18 cellular contexts compared by ENCODE assay signal in the genomic region with DNA sequence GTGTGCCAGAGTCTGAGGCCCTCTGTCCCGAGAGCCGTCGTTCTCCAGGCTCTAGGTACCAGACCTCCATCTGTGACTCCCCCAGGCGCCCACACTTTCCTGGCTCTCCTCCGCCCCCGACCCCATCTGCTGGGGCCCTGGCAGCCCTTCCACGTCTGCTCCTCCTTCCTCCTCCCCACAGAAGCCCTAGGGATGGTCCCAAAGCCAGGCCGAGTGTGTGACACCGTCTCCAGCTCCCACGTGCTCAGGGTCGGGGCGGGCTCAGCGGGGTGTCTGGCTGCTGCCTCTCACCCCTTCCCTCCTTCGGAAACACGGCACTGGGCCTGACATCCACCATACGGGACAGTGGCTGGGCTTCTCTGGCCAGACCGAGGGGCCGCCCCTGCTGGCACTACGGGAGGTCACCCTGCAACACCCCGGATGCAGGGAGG. TPM values are rescaled to one million over a fixed set of nuclear protein-coding genes. Genes with fewer than 3 reads are reported as not detected.
DNase-seq lines count a peak whose midpoint lies in the region; ATAC-seq and TF ChIP-seq lines count a peak whose summit lies in the region.
"Had no signal": no experiment of that assay in that cellular context is flagged by ENCODE, and none has a peak within 500 bp of the region (broad histone marks: within the 10 kb centered on the region; RNA-seq: fewer than 3 reads in every experiment).

No MANE protein-coding gene starts in this region.

- H3K36me3 ChIP-seq in heart right ventricle (no peaks in the 10 kb centered on the region), duodenal mucosa (ENCODE audit: control insufficient read depth in 1 of 2, insufficient read depth in 2 of 2, low read length in 2 of 2) (no peaks in the 10 kb centered on the region), lower lobe of right lung (no peaks in the 10 kb centered on the region), aorta (ENCODE audit: control insufficient read depth in 1 of 2, insufficient read depth in 2 of 2, low read length in 1 of 2) (no peaks in the 10 kb centered on the region)

- WGBS in heart right ventricle, 2 donors = 71 to 77% methylated on average over 20 of the region's 20 CpGs
- 66 to 78% methylated on average over 19 to 20 of the region's 20 CpGs for WGBS in aorta, 2 donors

- no peak for TF ChIP-seq CTCF in heart right ventricle (IDR thresholded peaks at IDR 0.05)
- TF ChIP-seq CTCF in lower lobe of right lung (IDR thresholded peaks at IDR 0.05) = no peak

- H3K9me3 ChIP-seq in heart right ventricle = no peaks in the 10 kb centered on the region
- H3K9me3 ChIP-seq in duodenal mucosa (ENCODE audit: control insufficient read depth in 1 of 2, low read length in 2 of 2) = no peaks in the 10 kb centered on the region
- no peaks in the 10 kb centered on the region for H3K9me3 ChIP-seq in lower lobe of right lung
- no peaks in the 10 kb centered on the region for H3K9me3 ChIP-seq in aorta (ENCODE audit: control insufficient read depth, low read length)

- no peak overlapping the region for H3K4me3 ChIP-seq in heart right ventricle
- peak overlapping the region; percentile 29 to 46 for H3K4me3 ChIP-seq in duodenal mucosa (ENCODE audit: low read depth in 1 of 2, low read length in 2 of 2)
- no peak overlapping the region for H3K4me3 ChIP-seq in lower lobe of right lung
- H3K4me3 ChIP-seq in aorta (ENCODE audit: low read length in 2 of 2) = no peak overlapping the region
- H3K4me3 ChIP-seq: GM12878 had no signal

- H3K27me3 ChIP-seq in heart right ventricle = peaks cover 0 to 13% (median 0%) of the 10 kb centered on the region in 7 donors
- no peaks in the 10 kb centered on the region for H3K27me3 ChIP-seq in duodenal mucosa (ENCODE audit: control insufficient read depth in 1 of 2, insufficient read depth in 2 of 2, low read length in 2 of 2)
- peaks cover 6% of the 10 kb centered on the region for H3K27me3 ChIP-seq in lower lobe of right lung (ENCODE audit: low read depth)
- no peaks in the 10 kb centered on the region for H3K27me3 ChIP-seq in aorta (ENCODE audit: control insufficient read depth in 1 of 2, insufficient read depth in 2 of 2, low read length in 1 of 2)

- H3K27ac ChIP-seq in heart right ventricle = no peak overlapping the region
- no peak overlapping the region for H3K27ac ChIP-seq in duodenal mucosa (ENCODE audit: low read depth, low read length)
- no peak overlapping the region for H3K27ac ChIP-seq in lower lobe of right lung
- H3K27ac ChIP-seq in aorta (ENCODE audit: low read depth in 1 of 2, low read length in 2 of 2) = no peak overlapping the region

- intact Hi-C loops in left cardiac atrium (cut with DNase I) = no loop called here
- intact Hi-C loops in heart right ventricle (cut with DNase I) = no loop called here
- intact Hi-C loops in lower lobe of right lung (cut with DNase I) = no loop called here
- intact Hi-C loops in aorta (cut with DNase I) = no loop called here

- ATAC-seq in left cardiac atrium = no peak
- no peak for ATAC-seq in heart right ventricle
- ATAC-seq in lower lobe of right lung = no peak
- ATAC-seq in aorta (ENCODE audit: low FRiP score) = no peak
- no peak for ATAC-seq in GM21529 (IDR thresholded peaks at IDR 0.05; ENCODE audit: unreplicated experiment)
- ATAC-seq: GM12878 had no signal

- H3K4me1 ChIP-seq in heart right ventricle (peaks cover 0 to 20% (median 4%) of the 10 kb centered on the region in 9 donors), duodenal mucosa (ENCODE audit: control insufficient read depth in 1 of 2, insufficient read depth in 2 of 2, low read length in 2 of 2) (peaks cover 34 to 57% of the 10 kb centered on the region in 2 donors), lower lobe of right lung (peaks cover 7% of the 10 kb centered on the region), aorta (ENCODE audit: control insufficient read depth in 1 of 2, insufficient read depth in 2 of 2, low read length in 2 of 2) (no peaks in the 10 kb centered on the region)

- peak; percentile 13 for DNase-seq in left cardiac atrium
- DNase-seq in heart right ventricle = no peak
- DNase-seq in lower lobe of right lung = peak; percentile 29
- peak; percentile 40 to 70 for DNase-seq in aorta
- no peak for DNase-seq in activated CD4-positive, CD25-positive, alpha-beta regulatory T cell treated with anti-CD3 and anti-CD28 coated beads, Interleukin-2, amount 50 U/mL, for 72 hours
- DNase-seq: AML-193; CD4-positive, alpha-beta T cell; DMS79; NCI-H1417; NCI-H1930; NCI-H510A treated with DMSO at 0.1 percent for 48 hours had no signal

- peak overlapping the region; percentile 4 to 18 for H3K9ac ChIP-seq in duodenal mucosa (ENCODE audit: low read depth in 1 of 2, low read length in 2 of 2)

RNA-seq across cellular contexts. Expression of gene SLC6A19, which starts 20.5 kb away (rescaled TPM):
- not detected for total RNA-seq in left cardiac atrium
- total RNA-seq in heart right ventricle = under 1 TPM in 1 of 10 donors, not detected in 9; 0.11 TPM
- polyA plus RNA-seq in heart right ventricle = not detected
- not detected for total RNA-seq in lower lobe of right lung
- under 1 TPM in 1 of 2 donors, not detected in 1; 0.12 TPM for total RNA-seq in aorta
- polyA plus RNA-seq in aorta = 1 to 10 TPM in 1 of 2 donors, not detected in 1; 9.5 TPM
- total RNA-seq: A673; CD4-positive, alpha-beta T cell; H4; LHCN-M2 had no signal

RNA-seq across cellular contexts. Expression of gene SLC6A18, which starts 44.3 kb away (rescaled TPM):
- total RNA-seq in left cardiac atrium = not detected
- not detected for total RNA-seq in heart right ventricle
- polyA plus RNA-seq in heart right ventricle = not detected
- not detected for total RNA-seq in lower lobe of right lung
- total RNA-seq in aorta = not detected
- polyA plus RNA-seq in aorta = not detected
- total RNA-seq: A673; CD4-positive, alpha-beta T cell; G401; GM12878; H4; LHCN-M2 had no signal
- polyA plus RNA-seq: GM12878 had no signal

Comparison
In these comparisons a context has a peak if more than half of its experiments do, and no peak if none do; other contexts are left out.
1. DNase-seq: peak in left cardiac atrium (single experiment), lower lobe of right lung (single experiment) and aorta (2 of 2); none in heart right ventricle (0 of 2) and activated CD4-positive, CD25-positive, alpha-beta regulatory T cell treated with anti-CD3 and anti-CD28 coated beads, Interleukin-2, amount 50 U/mL, for 72 hours (single experiment).
2. H3K4me3 ChIP-seq: peak in duodenal mucosa (2 of 2); none in heart right ventricle (0 of 10), lower lobe of right lung (single experiment) and aorta (0 of 2).